21 cellular contexts compared by ENCODE assay signal in genomic region chr1:181846681-181847080, GRCh38.
DNase-seq lines count a peak whose midpoint lies in the region; ATAC-seq and TF ChIP-seq lines count a peak whose summit lies in the region.
"Had no signal": no experiment of that assay in that cellular context is flagged by ENCODE, and none has a peak within 500 bp of the region (broad histone marks: within the 10 kb centered on the region; RNA-seq: fewer than 3 reads in every experiment).

No MANE protein-coding gene starts in this region.

- TF ChIP-seq CTCF in activated CD8-positive, alpha-beta T cell treated with anti-CD3 and anti-CD28 coated beads for 36 hours (IDR thresholded peaks at IDR 0.05), result no peak

- ATAC-seq in activated CD8-positive, alpha-beta T cell treated with anti-CD3 and anti-CD28 coated beads for 36 hours, result peak; percentile 30
- ATAC-seq in activated CD8-positive, alpha-beta T cell treated with anti-CD3 and anti-CD28 coated beads, Interleukin-2, amount 10 ng/mL, durations not matched to agents 7 days and 5 days, result no peak
- peak; percentile 53 to 55 for ATAC-seq in activated T-cell treated with anti-CD3 and anti-CD28 coated beads, Interleukin-2, amount 50 U/mL, for 72 hours (replicated peaks in 1 of 2)
- ATAC-seq in activated T-cell treated with anti-CD3 and anti-CD28 coated beads, Interleukin-2, amount 50 U/mL, for 4 hours, result no peak
- ATAC-seq in stimulated activated effector memory CD8-positive, alpha-beta T cell treated with anti-CD3 and anti-CD28 coated beads, Interleukin-12 subunit alpha, Interleukin-12 subunit beta, amount 100 ng/mL, for 72 hours, result peak; percentile 48
- ATAC-seq in stimulated activated naive CD8-positive, alpha-beta T cell treated with anti-CD3 and anti-CD28 coated beads, Interleukin-15, amount 100 ng/mL, for 72 hours, result peak; percentile 89
- no peak for ATAC-seq in HG03469 (IDR thresholded peaks at IDR 0.05; ENCODE audit: unreplicated experiment)

- H3K27ac Mint-ChIP-seq in activated CD8-positive, alpha-beta T cell treated with anti-CD3 and anti-CD28 coated beads for 36 hours, result no peak overlapping the region
- no peak overlapping the region for H3K27ac Mint-ChIP-seq in activated CD8-positive, alpha-beta T cell treated with anti-CD3 and anti-CD28 coated beads, Interleukin-2, amount 10 ng/mL, durations not matched to agents 7 days and 5 days
- no peak overlapping the region for H3K27ac Mint-ChIP-seq in activated T-cell treated with anti-CD3 and anti-CD28 coated beads, Interleukin-2, amount 50 U/mL, for 72 hours
- no peak overlapping the region for H3K27ac Mint-ChIP-seq in stimulated activated effector memory CD8-positive, alpha-beta T cell treated with anti-CD3 and anti-CD28 coated beads, Interleukin-12 subunit alpha, Interleukin-12 subunit beta, amount 100 ng/mL, for 72 hours
- H3K27ac Mint-ChIP-seq in stimulated activated naive CD8-positive, alpha-beta T cell treated with anti-CD3 and anti-CD28 coated beads, Interleukin-15, amount 100 ng/mL, for 72 hours, result no peak overlapping the region
- H3K27ac Mint-ChIP-seq: CD14-positive monocyte; CD4-positive, alpha-beta memory T cell; CD4-positive, CD25-positive, alpha-beta regulatory T cell; CD8-positive, alpha-beta memory T cell had no signal

- CTCF ChIA-PET in activated CD8-positive, alpha-beta T cell treated with anti-CD3 and anti-CD28 coated beads for 36 hours (lab: Charles Lee), result no interaction called here
- CTCF ChIA-PET in activated CD8-positive, alpha-beta T cell treated with anti-CD3 and anti-CD28 coated beads, Interleukin-2, amount 10 ng/mL, durations not matched to agents 7 days and 5 days (lab: Charles Lee), result no interaction called here

- intact Hi-C loops in activated CD8-positive, alpha-beta T cell treated with anti-CD3 and anti-CD28 coated beads for 36 hours (cut with micrococcal nuclease), result no loop called here

- POLR2A ChIA-PET in activated CD8-positive, alpha-beta T cell treated with anti-CD3 and anti-CD28 coated beads for 36 hours (lab: Charles Lee), result no interaction called here
- POLR2A ChIA-PET in activated CD8-positive, alpha-beta T cell treated with anti-CD3 and anti-CD28 coated beads, Interleukin-2, amount 10 ng/mL, durations not matched to agents 7 days and 5 days (lab: Charles Lee), result no interaction called here

- peaks cover 10% of the 10 kb centered on the region for H3K27me3 Mint-ChIP-seq in activated CD8-positive, alpha-beta T cell treated with anti-CD3 and anti-CD28 coated beads for 36 hours
- H3K27me3 Mint-ChIP-seq in activated CD8-positive, alpha-beta T cell treated with anti-CD3 and anti-CD28 coated beads, Interleukin-2, amount 10 ng/mL, durations not matched to agents 7 days and 5 days (ENCODE audit: low read depth), result no peaks in the 10 kb centered on the region
- H3K27me3 Mint-ChIP-seq in activated T-cell treated with anti-CD3 and anti-CD28 coated beads, Interleukin-2, amount 50 U/mL, for 72 hours (ENCODE audit: low read depth), result peaks cover 19% of the 10 kb centered on the region
- H3K27me3 Mint-ChIP-seq in activated T-cell treated with anti-CD3 and anti-CD28 coated beads, Interleukin-2, amount 50 U/mL, for 4 hours (ENCODE audit: low read depth), result peaks cover 12% of the 10 kb centered on the region
- peaks cover 24% of the 10 kb centered on the region for H3K27me3 Mint-ChIP-seq in stimulated activated naive CD8-positive, alpha-beta T cell treated with anti-CD3 and anti-CD28 coated beads, Interleukin-15, amount 100 ng/mL, for 72 hours

- no peak for DNase-seq in activated CD8-positive, alpha-beta T cell treated with anti-CD3 and anti-CD28 coated beads for 36 hours
- DNase-seq in activated CD8-positive, alpha-beta T cell treated with anti-CD3 and anti-CD28 coated beads, Interleukin-2, amount 10 ng/mL, durations not matched to agents 7 days and 5 days, result no peak
- DNase-seq in activated T-cell treated with anti-CD3 and anti-CD28 coated beads, Interleukin-2, amount 50 U/mL, for 72 hours, result no peak
- no peak for DNase-seq in activated T-cell treated with anti-CD3 and anti-CD28 coated beads, Interleukin-2, amount 50 U/mL, for 4 hours
- DNase-seq in stimulated activated effector memory CD8-positive, alpha-beta T cell treated with anti-CD3 and anti-CD28 coated beads, Interleukin-12 subunit alpha, Interleukin-12 subunit beta, amount 100 ng/mL, for 72 hours (ENCODE audit: low spot score in 2 of 2), result no peak
- DNase-seq in stimulated activated naive CD8-positive, alpha-beta T cell treated with anti-CD3 and anti-CD28 coated beads, Interleukin-15, amount 100 ng/mL, for 72 hours, result no peak
- DNase-seq in stimulated activated CD4-positive, alpha-beta T cell treated with anti-CD3 and anti-CD28 coated beads, Interleukin-2, amount 100 ng/mL, for 24 hours, result no peak
- DNase-seq: 8988T; ACHN; BE2C; C1 segment of cervical spinal cord; CD4-positive, alpha-beta memory T cell; CD4-positive, CD25-positive, alpha-beta regulatory T cell; CD8-positive, alpha-beta memory T cell; COR-L47; DMS 273 treated with DMSO at 0.1 percent for 48 hours; DMS153; DMS79 treated with DMSO at 0.1 percent for 48 hours; GF-D8 had no signal

- H3K4me1 Mint-ChIP-seq in activated CD8-positive, alpha-beta T cell treated with anti-CD3 and anti-CD28 coated beads for 36 hours (ENCODE audit: low read depth), result no peaks in the 10 kb centered on the region
- H3K4me1 Mint-ChIP-seq in activated CD8-positive, alpha-beta T cell treated with anti-CD3 and anti-CD28 coated beads, Interleukin-2, amount 10 ng/mL, durations not matched to agents 7 days and 5 days (ENCODE audit: low read depth), result no peaks in the 10 kb centered on the region
- H3K4me1 Mint-ChIP-seq in activated T-cell treated with anti-CD3 and anti-CD28 coated beads, Interleukin-2, amount 50 U/mL, for 72 hours (ENCODE audit: low read depth), result no peaks in the 10 kb centered on the region
- H3K4me1 Mint-ChIP-seq in activated T-cell treated with anti-CD3 and anti-CD28 coated beads, Interleukin-2, amount 50 U/mL, for 4 hours (ENCODE audit: low read depth), result no peaks in the 10 kb centered on the region
- H3K4me1 Mint-ChIP-seq in stimulated activated effector memory CD8-positive, alpha-beta T cell treated with anti-CD3 and anti-CD28 coated beads, Interleukin-12 subunit alpha, Interleukin-12 subunit beta, amount 100 ng/mL, for 72 hours, result no peaks in the 10 kb centered on the region
- H3K4me1 Mint-ChIP-seq in stimulated activated naive CD8-positive, alpha-beta T cell treated with anti-CD3 and anti-CD28 coated beads, Interleukin-15, amount 100 ng/mL, for 72 hours, result no peaks in the 10 kb centered on the region
- H3K4me1 Mint-ChIP-seq: CD14-positive monocyte; CD4-positive, alpha-beta memory T cell; CD4-positive, CD25-positive, alpha-beta regulatory T cell; CD8-positive, alpha-beta memory T cell had no signal

- H3K36me3 Mint-ChIP-seq in activated CD8-positive, alpha-beta T cell treated with anti-CD3 and anti-CD28 coated beads for 36 hours (ENCODE audit: low read depth), result no peaks in the 10 kb centered on the region
- no peaks in the 10 kb centered on the region for H3K36me3 Mint-ChIP-seq in activated CD8-positive, alpha-beta T cell treated with anti-CD3 and anti-CD28 coated beads, Interleukin-2, amount 10 ng/mL, durations not matched to agents 7 days and 5 days (ENCODE audit: low read depth)
- peaks cover 0 to 1% of the 10 kb centered on the region in 2 donors for H3K36me3 Mint-ChIP-seq in activated T-cell treated with anti-CD3 and anti-CD28 coated beads, Interleukin-2, amount 50 U/mL, for 72 hours (ENCODE audit: insufficient read depth in 2 of 2)
- H3K36me3 Mint-ChIP-seq in activated T-cell treated with anti-CD3 and anti-CD28 coated beads, Interleukin-2, amount 50 U/mL, for 4 hours (ENCODE audit: insufficient read depth), result no peaks in the 10 kb centered on the region
- no peaks in the 10 kb centered on the region for H3K36me3 Mint-ChIP-seq in stimulated activated effector memory CD8-positive, alpha-beta T cell treated with anti-CD3 and anti-CD28 coated beads, Interleukin-12 subunit alpha, Interleukin-12 subunit beta, amount 100 ng/mL, for 72 hours
- H3K36me3 Mint-ChIP-seq: CD14-positive monocyte; CD4-positive, alpha-beta memory T cell; CD4-positive, CD25-positive, alpha-beta regulatory T cell; CD8-positive, alpha-beta memory T cell had no signal

- no peak overlapping the region for H3K4me3 Mint-ChIP-seq in activated CD8-positive, alpha-beta T cell treated with anti-CD3 and anti-CD28 coated beads for 36 hours
- H3K4me3 Mint-ChIP-seq in activated CD8-positive, alpha-beta T cell treated with anti-CD3 and anti-CD28 coated beads, Interleukin-2, amount 10 ng/mL, durations not matched to agents 7 days and 5 days, result no peak overlapping the region
- H3K4me3 Mint-ChIP-seq in activated T-cell treated with anti-CD3 and anti-CD28 coated beads, Interleukin-2, amount 50 U/mL, for 72 hours, result no peak overlapping the region
- H3K4me3 Mint-ChIP-seq in activated T-cell treated with anti-CD3 and anti-CD28 coated beads, Interleukin-2, amount 50 U/mL, for 4 hours, result no peak overlapping the region
- H3K4me3 Mint-ChIP-seq in stimulated activated effector memory CD8-positive, alpha-beta T cell treated with anti-CD3 and anti-CD28 coated beads, Interleukin-12 subunit alpha, Interleukin-12 subunit beta, amount 100 ng/mL, for 72 hours, result no peak overlapping the region
- no peak overlapping the region for H3K4me3 Mint-ChIP-seq in stimulated activated naive CD8-positive, alpha-beta T cell treated with anti-CD3 and anti-CD28 coated beads, Interleukin-15, amount 100 ng/mL, for 72 hours
- H3K4me3 Mint-ChIP-seq: CD14-positive monocyte; CD4-positive, alpha-beta memory T cell; CD4-positive, CD25-positive, alpha-beta regulatory T cell; CD8-positive, alpha-beta memory T cell had no signal

- no peaks in the 10 kb centered on the region for H3K9me3 Mint-ChIP-seq in activated CD8-positive, alpha-beta T cell treated with anti-CD3 and anti-CD28 coated beads for 36 hours
- H3K9me3 Mint-ChIP-seq in activated CD8-positive, alpha-beta T cell treated with anti-CD3 and anti-CD28 coated beads, Interleukin-2, amount 10 ng/mL, durations not matched to agents 7 days and 5 days (ENCODE audit: insufficient read depth), result no peaks in the 10 kb centered on the region
- peaks cover 0 to 2% of the 10 kb centered on the region in 2 donors for H3K9me3 Mint-ChIP-seq in activated T-cell treated with anti-CD3 and anti-CD28 coated beads, Interleukin-2, amount 50 U/mL, for 72 hours
- peaks cover 4% of the 10 kb centered on the region for H3K9me3 Mint-ChIP-seq in activated T-cell treated with anti-CD3 and anti-CD28 coated beads, Interleukin-2, amount 50 U/mL, for 4 hours
- peaks cover 3% of the 10 kb centered on the region for H3K9me3 Mint-ChIP-seq in stimulated activated effector memory CD8-positive, alpha-beta T cell treated with anti-CD3 and anti-CD28 coated beads, Interleukin-12 subunit alpha, Interleukin-12 subunit beta, amount 100 ng/mL, for 72 hours
- peaks cover 0 to 5% of the 10 kb centered on the region in 2 donors for H3K9me3 Mint-ChIP-seq in stimulated activated naive CD8-positive, alpha-beta T cell treated with anti-CD3 and anti-CD28 coated beads, Interleukin-15, amount 100 ng/mL, for 72 hours

Comparison
In these comparisons a context has a peak if more than half of its experiments do, and no peak if none do; other contexts are left out.
1. ATAC-seq: peak in activated CD8-positive, alpha-beta T cell treated with anti-CD3 and anti-CD28 coated beads for 36 hours (single experiment), activated T-cell treated with anti-CD3 and anti-CD28 coated beads, Interleukin-2, amount 50 U/mL, for 72 hours (2 of 2), stimulated activated effector memory CD8-positive, alpha-beta T cell treated with anti-CD3 and anti-CD28 coated beads, Interleukin-12 subunit alpha, Interleukin-12 subunit beta, amount 100 ng/mL, for 72 hours (single experiment) and stimulated activated naive CD8-positive, alpha-beta T cell treated with anti-CD3 and anti-CD28 coated beads, Interleukin-15, amount 100 ng/mL, for 72 hours (single experiment); none in activated CD8-positive, alpha-beta T cell treated with anti-CD3 and anti-CD28 coated beads, Interleukin-2, amount 10 ng/mL, durations not matched to agents 7 days and 5 days (single experiment), activated T-cell treated with anti-CD3 and anti-CD28 coated beads, Interleukin-2, amount 50 U/mL, for 4 hours (0 of 2) and HG03469 (single experiment).